9 cellular contexts compared by ENCODE assay signal in the genomic region with DNA sequence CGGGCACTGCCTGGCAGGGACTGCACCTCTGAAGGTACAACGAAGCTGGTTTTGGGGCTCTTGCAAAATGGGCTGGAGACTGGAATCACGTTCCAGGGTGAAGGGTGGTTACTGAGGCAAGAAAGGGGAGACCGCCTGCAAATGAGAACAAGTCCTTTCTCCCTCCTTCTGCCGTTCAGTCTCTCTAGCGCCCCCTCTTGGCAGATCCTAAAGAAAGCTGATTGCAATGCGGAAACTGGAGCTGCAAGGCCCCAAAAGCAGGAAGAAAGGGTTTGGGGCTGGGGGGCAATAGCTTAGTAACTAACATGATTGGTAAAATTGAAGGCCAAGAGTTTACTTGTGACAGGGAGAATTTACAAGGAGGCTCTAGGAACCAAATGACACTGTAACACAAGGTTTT.
DNase-seq lines count a peak whose midpoint lies in the region; ATAC-seq and TF ChIP-seq lines count a peak whose summit lies in the region.
"Had no signal": no experiment of that assay in that cellular context is flagged by ENCODE, and none has a peak within 500 bp of the region (broad histone marks: within the 10 kb centered on the region; RNA-seq: fewer than 3 reads in every experiment).

No MANE protein-coding gene starts in this region.

- no peak overlapping the region for H3K4me2 ChIP-seq in osteoblast (ENCODE audit: insufficient read depth, low read length)

- POLR2A ChIA-PET in CD4-positive, alpha-beta T cell (lab: Charles Lee): no interaction called here

- no peak overlapping the region for H3K27ac Mint-ChIP-seq in activated naive CD4-positive, alpha-beta T cell treated with anti-CD3 and anti-CD28 coated beads for 36 hours
- no peak overlapping the region for H3K27ac Mint-ChIP-seq in natural killer cell
- no peak overlapping the region for H3K27ac Mint-ChIP-seq in CD4-positive, alpha-beta T cell
- H3K27ac Mint-ChIP-seq: activated naive CD4-positive, alpha-beta T cell treated with anti-CD3 and anti-CD28 coated beads, Interleukin-2, amount 50 U/mL, for 24 hours had no signal

- intact Hi-C loops in activated naive CD4-positive, alpha-beta T cell treated with anti-CD3 and anti-CD28 coated beads for 36 hours (cut with micrococcal nuclease): no loop called here
- intact Hi-C loops in natural killer cell (cut with micrococcal nuclease): no loop called here
- intact Hi-C loops in CD4-positive, alpha-beta T cell (cut with DNase I, micrococcal nuclease): no loop called here

- H3K27me3 Mint-ChIP-seq in activated naive CD4-positive, alpha-beta T cell treated with anti-CD3 and anti-CD28 coated beads for 36 hours (ENCODE audit: low read depth): peaks cover 7% of the 10 kb centered on the region
- H3K27me3 Mint-ChIP-seq in natural killer cell (ENCODE audit: low read depth in 2 of 2): no peaks in the 10 kb centered on the region
- H3K27me3 Mint-ChIP-seq in CD4-positive, alpha-beta T cell: peaks cover 6% of the 10 kb centered on the region

- TF ChIP-seq CTCF in osteoblast (IDR thresholded peaks at IDR 0.05; ENCODE audit: extremely low read depth, low read depth, low read length) (peak; percentile 60), natural killer cell (IDR thresholded peaks at IDR 0.05) (no peak)
- TF ChIP-seq CTCF in CD4-positive, alpha-beta T cell (IDR thresholded peaks at IDR 0.05): no peak

- CTCF ChIA-PET in activated naive CD4-positive, alpha-beta T cell treated with anti-CD3 and anti-CD28 coated beads for 36 hours (lab: Charles Lee): interaction anchor here (0.7 kb wide), 1 partner anchor 37 kb away, joined by 3 read pairs; no protein-coding TSS in a partner anchor
- CTCF ChIA-PET in CD4-positive, alpha-beta T cell (lab: Charles Lee): interaction anchor here (0.7 kb wide), 1 partner anchor 9 kb away, joined by 3 read pairs; no protein-coding TSS in a partner anchor

- ATAC-seq in natural killer cell: no peak
- ATAC-seq in CD4-positive, alpha-beta T cell (ENCODE audit: poor library complexity): no peak

- no peak overlapping the region for H3K4me3 Mint-ChIP-seq in activated naive CD4-positive, alpha-beta T cell treated with anti-CD3 and anti-CD28 coated beads for 36 hours
- H3K4me3 Mint-ChIP-seq in natural killer cell: no peak overlapping the region
- H3K4me3 Mint-ChIP-seq in CD4-positive, alpha-beta T cell: no peak overlapping the region
- H3K4me3 Mint-ChIP-seq: activated naive CD4-positive, alpha-beta T cell treated with anti-CD3 and anti-CD28 coated beads, Interleukin-2, amount 50 U/mL, for 24 hours had no signal

- no peaks in the 10 kb centered on the region for H3K9me3 Mint-ChIP-seq in activated naive CD4-positive, alpha-beta T cell treated with anti-CD3 and anti-CD28 coated beads for 36 hours
- H3K9me3 Mint-ChIP-seq in natural killer cell: peaks cover 0 to 4% of the 10 kb centered on the region in 2 donors
- no peaks in the 10 kb centered on the region for H3K9me3 Mint-ChIP-seq in CD4-positive, alpha-beta T cell

- peak; percentile 47 for DNase-seq in activated naive CD4-positive, alpha-beta T cell treated with anti-CD3 and anti-CD28 coated beads for 36 hours
- DNase-seq in activated naive CD4-positive, alpha-beta T cell treated with anti-CD3 and anti-CD28 coated beads, Interleukin-2, amount 50 U/mL, for 16 hours: no peak
- DNase-seq in KBM-7: peak; percentile 76
- DNase-seq in astrocyte of the hippocampus (ENCODE audit: low read depth, low spot score): peak; percentile 2
- DNase-seq in osteoblast (ENCODE audit: insufficient read length, low spot score, missing footprints): no peak
- DNase-seq in NCI-H524 (lab: John Stamatoyannopoulos, UW): no peak
- DNase-seq in natural killer cell: no peak
- DNase-seq in CD4-positive, alpha-beta T cell: no peak

- no peaks in the 10 kb centered on the region for H3K9me3 ChIP-seq in osteoblast (ENCODE audit: low read depth, low read length)
- no peaks in the 10 kb centered on the region for H3K9me3 ChIP-seq in CD4-positive, alpha-beta T cell (ENCODE audit: control insufficient read depth, low read length)

- no peaks in the 10 kb centered on the region for H3K36me3 ChIP-seq in osteoblast (ENCODE audit: insufficient read depth, low read length)

- no peaks in the 10 kb centered on the region for H3K27me3 ChIP-seq in osteoblast (ENCODE audit: insufficient read depth, low read length)
- no peaks in the 10 kb centered on the region for H3K27me3 ChIP-seq in CD4-positive, alpha-beta T cell (ENCODE audit: control insufficient read depth, insufficient read depth, low read length)

- H3K4me1 ChIP-seq in osteoblast (ENCODE audit: insufficient read depth, low read length): no peaks in the 10 kb centered on the region

- H4K20me1 ChIP-seq in osteoblast (ENCODE audit: insufficient read depth, low read length): no peaks in the 10 kb centered on the region

- in situ Hi-C loops in KBM-7 (cut with MboI; ENCODE audit: low pct_unique_long_range_greater_than_20kb, low sequenced_read_pairs): no loop called here

- no peak overlapping the region for H3K27ac ChIP-seq in osteoblast (ENCODE audit: low read depth, low read length)
- no peak overlapping the region for H3K27ac ChIP-seq in CD4-positive, alpha-beta T cell (ENCODE audit: low read depth, low read length)

- H3K4me1 Mint-ChIP-seq in activated naive CD4-positive, alpha-beta T cell treated with anti-CD3 and anti-CD28 coated beads for 36 hours (ENCODE audit: low read depth): no peaks in the 10 kb centered on the region
- H3K4me1 Mint-ChIP-seq in natural killer cell: no peaks in the 10 kb centered on the region
- H3K4me1 Mint-ChIP-seq in CD4-positive, alpha-beta T cell (ENCODE audit: low read depth): no peaks in the 10 kb centered on the region
- H3K4me1 Mint-ChIP-seq: activated naive CD4-positive, alpha-beta T cell treated with anti-CD3 and anti-CD28 coated beads, Interleukin-2, amount 50 U/mL, for 24 hours had no signal

- no peaks in the 10 kb centered on the region for H3K36me3 Mint-ChIP-seq in activated naive CD4-positive, alpha-beta T cell treated with anti-CD3 and anti-CD28 coated beads for 36 hours (ENCODE audit: low read depth)
- H3K36me3 Mint-ChIP-seq in natural killer cell: no peaks in the 10 kb centered on the region
- no peaks in the 10 kb centered on the region for H3K36me3 Mint-ChIP-seq in CD4-positive, alpha-beta T cell (ENCODE audit: low read depth)
- H3K36me3 Mint-ChIP-seq: activated naive CD4-positive, alpha-beta T cell treated with anti-CD3 and anti-CD28 coated beads, Interleukin-2, amount 50 U/mL, for 24 hours had no signal

- H3K79me2 ChIP-seq in osteoblast (ENCODE audit: insufficient read depth, low read length): no peaks in the 10 kb centered on the region

- no peak overlapping the region for H2AFZ ChIP-seq in osteoblast (ENCODE audit: low read length)

- no peak overlapping the region for H3K4me3 ChIP-seq in osteoblast (ENCODE audit: insufficient read depth, low read length)

Comparison
In these comparisons a context has a peak if more than half of its experiments do, and no peak if none do; other contexts are left out.
1. DNase-seq: peak in activated naive CD4-positive, alpha-beta T cell treated with anti-CD3 and anti-CD28 coated beads for 36 hours (single experiment), KBM-7 (single experiment) and astrocyte of the hippocampus (single experiment); none in activated naive CD4-positive, alpha-beta T cell treated with anti-CD3 and anti-CD28 coated beads, Interleukin-2, amount 50 U/mL, for 16 hours (single experiment), osteoblast (single experiment), NCI-H524 (0 of 2), natural killer cell (single experiment) and CD4-positive, alpha-beta T cell (0 of 10).